Comparison of ENCODE assay signal across 26 cellular contexts in the genomic region with DNA sequence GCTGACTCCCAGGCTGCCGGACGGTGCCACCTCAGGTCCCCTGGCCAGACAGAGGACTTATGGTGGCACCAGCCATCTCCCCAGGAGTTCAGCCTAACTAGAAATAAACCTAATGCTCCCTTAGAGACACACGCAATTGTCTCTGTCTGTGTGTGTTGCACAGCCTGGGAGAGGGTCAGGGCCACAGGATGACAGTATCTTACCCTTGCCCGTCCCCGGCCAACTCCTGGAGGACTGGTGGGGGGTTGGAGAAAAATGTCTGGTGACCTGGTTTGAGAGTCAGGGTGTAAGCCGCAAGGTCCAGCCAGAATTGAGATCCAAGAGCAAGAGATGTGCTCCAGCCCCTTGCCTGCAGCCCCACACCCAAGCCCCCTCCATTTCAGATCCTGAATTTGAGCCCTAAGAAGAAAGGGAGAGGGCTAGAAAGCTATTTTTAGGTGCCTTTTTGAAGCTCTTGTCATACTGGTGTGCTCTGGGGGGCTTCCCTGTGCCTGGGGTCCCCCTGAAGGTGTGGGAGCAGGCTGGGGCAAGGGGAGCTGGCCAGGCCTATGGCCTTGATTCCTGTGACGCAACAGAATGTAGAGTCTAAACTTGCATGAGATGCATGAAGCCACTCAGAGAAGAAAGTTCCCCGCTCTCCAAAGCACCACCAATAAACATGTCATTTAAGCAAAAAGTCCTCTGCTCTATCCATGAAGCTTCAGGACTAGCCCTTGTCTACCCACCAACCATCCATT. TPM values are rescaled to one million over a fixed set of nuclear protein-coding genes. Genes with fewer than 3 reads are reported as not detected.
"Had no signal": no experiment of that assay in that cellular context is flagged by ENCODE, and none has a peak within 500 bp of the region (broad histone marks: within the 10 kb centered on the region; RNA-seq: fewer than 3 reads in every experiment).

No MANE protein-coding gene starts in this region.

- ATAC-seq: activated CD4-positive, CD25-positive, alpha-beta regulatory T cell treated with anti-CD3 and anti-CD28 coated beads, Interleukin-2, amount 50 U/mL, for 24 hours; activated CD8-positive, alpha-beta memory T cell treated with anti-CD3 and anti-CD28 coated beads, Interleukin-2, amount 10 ng/mL, durations not matched to agents 7 days and 5 days; activated CD8-positive, alpha-beta T cell treated with anti-CD3 and anti-CD28 coated beads for 36 hours; activated naive CD4-positive, alpha-beta T cell treated with anti-CD3 and anti-CD28 coated beads, Interleukin-2, amount 50 U/mL, for 72 hours; heart right ventricle; sciatic nerve; stimulated activated memory B cell treated with anti-CD40 and anti-IgM and Interleukin-4, amounts not matched to agents 10 μg/mL and 1 μg/mL and 100 μg/mL, for 72 hours had no signal

- H3K4me3 Mint-ChIP-seq: activated CD4-positive, alpha-beta T cell treated with anti-CD3 and anti-CD28 coated beads, Interleukin-2, amount 10 ng/mL, durations not matched to agents 24 days and 14 days; activated CD8-positive, alpha-beta memory T cell treated with anti-CD3 and anti-CD28 coated beads, Interleukin-2, amount 10 ng/mL, durations not matched to agents 7 days and 5 days; activated CD8-positive, alpha-beta T cell treated with anti-CD3 and anti-CD28 coated beads for 36 hours; endodermal cell; stimulated activated memory B cell treated with anti-CD40 and anti-IgM and Interleukin-4, amounts not matched to agents 10 μg/mL and 1 μg/mL and 100 μg/mL, for 72 hours had no signal

- H3K27me3 Mint-ChIP-seq: activated CD8-positive, alpha-beta T cell treated with anti-CD3 and anti-CD28 coated beads for 36 hours; central memory CD8-positive, alpha-beta T cell had no signal

- H3K27ac Mint-ChIP-seq: activated CD4-positive, alpha-beta T cell treated with anti-CD3 and anti-CD28 coated beads, Interleukin-2, amount 10 ng/mL, durations not matched to agents 24 days and 14 days; activated CD8-positive, alpha-beta memory T cell treated with anti-CD3 and anti-CD28 coated beads, Interleukin-2, amount 10 ng/mL, durations not matched to agents 7 days and 5 days; activated CD8-positive, alpha-beta T cell treated with anti-CD3 and anti-CD28 coated beads for 36 hours; endodermal cell; nephron progenitor cell; stimulated activated memory B cell treated with anti-CD40 and anti-IgM and Interleukin-4, amounts not matched to agents 10 μg/mL and 1 μg/mL and 100 μg/mL, for 72 hours had no signal

- H3K9me3 Mint-ChIP-seq: activated CD4-positive, alpha-beta T cell treated with anti-CD3 and anti-CD28 coated beads, Interleukin-2, amount 10 ng/mL, durations not matched to agents 24 days and 14 days; activated CD8-positive, alpha-beta T cell treated with anti-CD3 and anti-CD28 coated beads for 36 hours; activated naive CD4-positive, alpha-beta T cell treated with anti-CD3 and anti-CD28 coated beads, Interleukin-2, amount 50 U/mL, for 72 hours; central memory CD8-positive, alpha-beta T cell; endodermal cell; nephron progenitor cell; stimulated activated memory B cell treated with anti-CD40 and anti-IgM and Interleukin-4, amounts not matched to agents 10 μg/mL and 1 μg/mL and 100 μg/mL, for 72 hours had no signal

- DNase-seq: activated CD4-positive, alpha-beta T cell treated with anti-CD3 and anti-CD28 coated beads, Interleukin-2, amount 10 ng/mL, durations not matched to agents 24 days and 14 days; activated CD8-positive, alpha-beta memory T cell treated with anti-CD3 and anti-CD28 coated beads, Interleukin-2, amount 10 ng/mL, durations not matched to agents 7 days and 5 days; activated CD8-positive, alpha-beta T cell treated with anti-CD3 and anti-CD28 coated beads for 36 hours; activated T-cell treated with anti-CD3 and anti-CD28 coated beads for 4 hours; colonic mucosa; esophagus squamous epithelium; heart right ventricle; kidney glomerular epithelial cell; left ventricle myocardium inferior; mammary epithelial cell; midbrain; nephron progenitor cell; nucleus accumbens; SK-N-SH; small intestine; stimulated activated CD4-positive, alpha-beta T cell treated with anti-CD3 and anti-CD28 coated beads, Interleukin-15, amount 100 ng/mL, for 24 hours had no signal

- H3K27ac ChIP-seq: colonic mucosa, dorsolateral prefrontal cortex, thoracic aorta had no signal

- H3K36me3 ChIP-seq: colonic mucosa, esophagus squamous epithelium, heart right ventricle, left ventricle myocardium inferior, thoracic aorta had no signal

- H3K36me3 Mint-ChIP-seq: activated CD8-positive, alpha-beta memory T cell treated with anti-CD3 and anti-CD28 coated beads, Interleukin-2, amount 10 ng/mL, durations not matched to agents 7 days and 5 days; stimulated activated memory B cell treated with anti-CD40 and anti-IgM and Interleukin-4, amounts not matched to agents 10 μg/mL and 1 μg/mL and 100 μg/mL, for 72 hours had no signal

- H3K4me3 ChIP-seq: colonic mucosa, dorsolateral prefrontal cortex, esophagus squamous epithelium, heart right ventricle, left ventricle myocardium inferior, thoracic aorta had no signal

- H3K9me3 ChIP-seq: colonic mucosa, esophagus squamous epithelium, heart right ventricle, left ventricle myocardium inferior, SK-N-SH, thoracic aorta had no signal

RNA-seq across cellular contexts. Expression of gene CNGB1, which starts 16.7 kb away (rescaled TPM):
- total RNA-seq: activated CD4-positive, alpha-beta T cell treated with anti-CD3 and anti-CD28 coated beads, Interleukin-2, amount 10 ng/mL, durations not matched to agents 24 days and 14 days; activated CD8-positive, alpha-beta memory T cell treated with anti-CD3 and anti-CD28 coated beads, Interleukin-2, amount 10 ng/mL, durations not matched to agents 7 days and 5 days; activated CD8-positive, alpha-beta T cell treated with anti-CD3 and anti-CD28 coated beads for 36 hours; astrocyte; heart right ventricle; left ventricle myocardium inferior; sciatic nerve; T-helper 2 cell treated with Interferon-gamma antibody and Interleukin-4, amounts not matched to agents 100 ng/mL and 5 ng/mL, for 36 hours; thoracic aorta had no signal
- polyA plus RNA-seq: heart right ventricle had no signal
